In genomic region chr17:34382586-34383224, GRCh38 we compare ENCODE assay signal across 12 cellular contexts. TPM values are rescaled to one million over a fixed set of nuclear protein-coding genes. Genes with fewer than 3 reads are reported as not detected.
DNase-seq lines count a peak whose midpoint lies in the region; ATAC-seq and TF ChIP-seq lines count a peak whose summit lies in the region.
"Had no signal": no experiment of that assay in that cellular context is flagged by ENCODE, and none has a peak within 500 bp of the region (broad histone marks: within the 10 kb centered on the region; RNA-seq: fewer than 3 reads in every experiment).

No MANE protein-coding gene starts in this region.

- no peaks in the 10 kb centered on the region for H3K36me3 ChIP-seq in mucosa of descending colon (ENCODE audit: low read depth)

- in situ Hi-C loops in ACHN (cut with HindIII; ENCODE audit: low pct_ligation_motif_present, low pct_unique_long_range_greater_than_20kb, low sequenced_read_pairs) = no loop called here

- intact Hi-C loops in mucosa of descending colon (cut with DNase I, micrococcal nuclease) = no loop called here

- no peaks in the 10 kb centered on the region for H3K9me3 ChIP-seq in mucosa of descending colon

- DNase-seq in activated T-cell treated with anti-CD3 and anti-CD28 coated beads for 48 hours (ENCODE audit: low read depth) (peak; percentile 46), activated T-cell treated with anti-CD3 and anti-CD28 coated beads for 4 hours (no peak), islet precursor cell (peak; percentile 65), ACHN (no peak), NCI-H2227 (lab: John Stamatoyannopoulos, UW; ENCODE audit: unreplicated experiment) (no peak), mucosa of descending colon (no peak)
- peak; percentile 62 to 71 for DNase-seq in activated CD4-positive, alpha-beta T cell treated with anti-CD3 and anti-CD28 coated beads, Interleukin-2, amount 50 U/mL, for 48 hours
- peak; percentile 69 for DNase-seq in stimulated activated naive CD8-positive, alpha-beta T cell treated with anti-CD3 and anti-CD28 coated beads, Interleukin-15, Interleukin-2, amounts not matched to agents 100 U/mL and 50 U/mL, for 24 hours
- DNase-seq: effector memory CD4-positive, alpha-beta T cell; HFFc6; NCI-H526 had no signal

- H3K4me1 ChIP-seq in mucosa of descending colon (ENCODE audit: low read depth) = no peaks in the 10 kb centered on the region
- H3K4me1 ChIP-seq: parathyroid adenoma had no signal

- no peak for TF ChIP-seq CTCF in mucosa of descending colon (IDR thresholded peaks at IDR 0.05)

- H3K4me3 ChIP-seq in mucosa of descending colon = no peak overlapping the region

- ATAC-seq in stimulated activated naive CD8-positive, alpha-beta T cell treated with anti-CD3 and anti-CD28 coated beads, Interleukin-15, Interleukin-2, amounts not matched to agents 100 U/mL and 50 U/mL, for 24 hours = peak; percentile 75
- no peak for ATAC-seq in mucosa of descending colon

RNA-seq across cellular contexts. Expression of gene CCL1, which starts 19.7 kb away (rescaled TPM):
- total RNA-seq in mucosa of descending colon = not detected

RNA-seq across cellular contexts. Expression of gene CCL13, which starts 26.4 kb away (rescaled TPM):
- 1 to 10 TPM; 1.9 to 6.5 (median 2.2) TPM for total RNA-seq in mucosa of descending colon
- total RNA-seq: HFFc6 had no signal

Comparison
In these comparisons a context has a peak if more than half of its experiments do, and no peak if none do; other contexts are left out.
1. DNase-seq: peak in activated T-cell treated with anti-CD3 and anti-CD28 coated beads for 48 hours (single experiment), activated CD4-positive, alpha-beta T cell treated with anti-CD3 and anti-CD28 coated beads, Interleukin-2, amount 50 U/mL, for 48 hours (2 of 2), islet precursor cell (single experiment) and stimulated activated naive CD8-positive, alpha-beta T cell treated with anti-CD3 and anti-CD28 coated beads, Interleukin-15, Interleukin-2, amounts not matched to agents 100 U/mL and 50 U/mL, for 24 hours (single experiment); none in activated T-cell treated with anti-CD3 and anti-CD28 coated beads for 4 hours (single experiment), ACHN (single experiment), NCI-H2227 (single experiment) and mucosa of descending colon (0 of 3).